2 cellular contexts compared by ENCODE assay signal in genomic region chr22:24006914-24007214, GRCh38.
TF ChIP-seq lines count a peak whose summit lies in the region.

No MANE protein-coding gene starts in this region.

TF ChIP-seq in H1, 55 proteins besides CTCF, POLR2A, EP300 and RAD21:
- TF ChIP-seq, protein P1, sequence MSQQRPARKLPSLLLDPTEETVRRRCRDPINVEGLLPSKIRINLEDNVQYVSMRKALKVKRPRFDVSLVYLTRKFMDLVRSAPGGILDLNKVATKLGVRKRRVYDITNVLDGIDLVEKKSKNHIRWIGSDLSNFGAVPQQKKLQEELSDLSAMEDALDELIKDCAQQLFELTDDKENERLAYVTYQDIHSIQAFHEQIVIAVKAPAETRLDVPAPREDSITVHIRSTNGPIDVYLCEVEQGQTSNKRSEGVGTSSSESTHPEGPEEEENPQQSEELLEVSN (IDR thresholded peaks at IDR 0.05) = no peak
- TF ChIP-seq POLR2AphosphoS5 (IDR thresholded peaks at IDR 0.05; ENCODE audit: low read depth, low read length) (no peak), JUND (IDR thresholded peaks at IDR 0.05; ENCODE audit: low read length) (no peak), KDM4A (IDR thresholded peaks at IDR 0.05; ENCODE audit: low read depth, low read length, severe bottlenecking) (no peak), GABPA (IDR thresholded peaks at IDR 0.05; ENCODE audit: borderline replicate concordance, insufficient read depth, low read length) (no peak), POU5F1 (IDR thresholded peaks at IDR 0.05; ENCODE audit: low read depth, low read length) (no peak), USF2 (IDR thresholded peaks at IDR 0.05; ENCODE audit: low read length) (no peak), BACH1 (IDR thresholded peaks at IDR 0.05; ENCODE audit: low read length) (no peak)

TF ChIP-seq in WTC11, 78 proteins besides CTCF, POLR2A, EP300 and RAD21:
- no peak for TF ChIP-seq USF1 (CRISPR knock-in tag; IDR thresholded peaks at IDR 0.05)
- no peak for TF ChIP-seq CREB1 (CRISPR knock-in tag; IDR thresholded peaks at IDR 0.05)
- TF ChIP-seq, protein P2, sequence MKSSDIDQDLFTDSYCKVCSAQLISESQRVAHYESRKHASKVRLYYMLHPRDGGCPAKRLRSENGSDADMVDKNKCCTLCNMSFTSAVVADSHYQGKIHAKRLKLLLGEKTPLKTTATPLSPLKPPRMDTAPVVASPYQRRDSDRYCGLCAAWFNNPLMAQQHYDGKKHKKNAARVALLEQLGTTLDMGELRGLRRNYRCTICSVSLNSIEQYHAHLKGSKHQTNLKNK (CRISPR knock-in tag; IDR thresholded peaks at IDR 0.05) = no peak
- no peak for TF ChIP-seq ZBTB43 (CRISPR knock-in tag; IDR thresholded peaks at IDR 0.05)
- TF ChIP-seq RELA (CRISPR knock-in tag; IDR thresholded peaks at IDR 0.05; ENCODE audit: borderline replicate concordance) = no peak
- no peak for TF ChIP-seq GABPB1 (CRISPR knock-in tag; IDR thresholded peaks at IDR 0.05)
